2 cellular contexts compared by ENCODE assay signal in the genomic region with DNA sequence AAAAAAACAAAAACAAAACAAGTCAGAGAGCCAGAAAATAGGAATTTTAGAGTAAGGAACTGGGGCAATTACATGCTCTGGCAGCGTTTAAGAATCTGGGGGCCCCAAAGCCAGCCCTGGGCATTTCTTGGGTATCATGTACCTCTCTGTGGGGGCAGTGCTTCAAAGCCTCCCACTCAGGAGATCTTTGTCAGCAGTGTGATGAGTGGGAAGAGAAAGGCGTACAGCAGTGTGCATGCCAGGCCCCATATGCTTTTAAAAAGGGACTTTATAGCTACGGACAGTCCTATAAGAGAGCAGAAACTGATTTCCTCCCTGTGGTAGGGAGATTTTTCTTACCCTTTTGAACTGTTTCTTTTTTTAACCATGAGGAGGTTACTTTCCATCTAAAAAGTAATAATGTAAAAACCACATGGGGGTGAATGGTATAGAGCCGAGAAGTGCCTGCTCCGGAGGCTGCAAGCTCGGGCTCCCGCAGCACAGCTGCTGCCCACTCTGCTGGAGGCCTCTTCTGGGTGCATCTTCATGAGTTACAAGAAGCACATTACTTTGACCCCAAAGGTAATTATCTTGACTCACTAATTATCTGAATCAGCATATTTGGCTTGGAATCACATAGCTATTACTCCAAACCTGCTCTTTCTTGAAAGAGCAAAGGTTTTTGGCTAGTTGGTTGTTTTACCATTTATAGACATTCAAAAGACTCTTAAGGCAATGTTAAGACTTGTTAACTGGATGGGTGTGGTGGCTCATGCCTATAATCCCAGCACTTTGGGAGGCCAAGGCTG.
TF ChIP-seq lines count a peak whose summit lies in the region.

No MANE protein-coding gene starts in this region.

TF ChIP-seq in HepG2, 621 proteins besides CTCF, POLR2A, EP300 and RAD21:
- TF ChIP-seq SRSF4 (IDR thresholded peaks at IDR 0.05; ENCODE audit: low read depth, low read length, poor library complexity, severe bottlenecking) (no peak), MAFK (conservative IDR thresholded peaks at IDR 0.05 in 1 of 2, IDR thresholded peaks at IDR 0.05 in 1 of 2; ENCODE audit: low read length in 2 of 2) (peak; percentile 95 to 96), MAFF (IDR thresholded peaks at IDR 0.05; ENCODE audit: low read depth, low read length) (peak; percentile 94), NR3C1 (CRISPR knock-in tag; IDR thresholded peaks at IDR 0.05) (no peak)
- TF ChIP-seq, protein P1, sequence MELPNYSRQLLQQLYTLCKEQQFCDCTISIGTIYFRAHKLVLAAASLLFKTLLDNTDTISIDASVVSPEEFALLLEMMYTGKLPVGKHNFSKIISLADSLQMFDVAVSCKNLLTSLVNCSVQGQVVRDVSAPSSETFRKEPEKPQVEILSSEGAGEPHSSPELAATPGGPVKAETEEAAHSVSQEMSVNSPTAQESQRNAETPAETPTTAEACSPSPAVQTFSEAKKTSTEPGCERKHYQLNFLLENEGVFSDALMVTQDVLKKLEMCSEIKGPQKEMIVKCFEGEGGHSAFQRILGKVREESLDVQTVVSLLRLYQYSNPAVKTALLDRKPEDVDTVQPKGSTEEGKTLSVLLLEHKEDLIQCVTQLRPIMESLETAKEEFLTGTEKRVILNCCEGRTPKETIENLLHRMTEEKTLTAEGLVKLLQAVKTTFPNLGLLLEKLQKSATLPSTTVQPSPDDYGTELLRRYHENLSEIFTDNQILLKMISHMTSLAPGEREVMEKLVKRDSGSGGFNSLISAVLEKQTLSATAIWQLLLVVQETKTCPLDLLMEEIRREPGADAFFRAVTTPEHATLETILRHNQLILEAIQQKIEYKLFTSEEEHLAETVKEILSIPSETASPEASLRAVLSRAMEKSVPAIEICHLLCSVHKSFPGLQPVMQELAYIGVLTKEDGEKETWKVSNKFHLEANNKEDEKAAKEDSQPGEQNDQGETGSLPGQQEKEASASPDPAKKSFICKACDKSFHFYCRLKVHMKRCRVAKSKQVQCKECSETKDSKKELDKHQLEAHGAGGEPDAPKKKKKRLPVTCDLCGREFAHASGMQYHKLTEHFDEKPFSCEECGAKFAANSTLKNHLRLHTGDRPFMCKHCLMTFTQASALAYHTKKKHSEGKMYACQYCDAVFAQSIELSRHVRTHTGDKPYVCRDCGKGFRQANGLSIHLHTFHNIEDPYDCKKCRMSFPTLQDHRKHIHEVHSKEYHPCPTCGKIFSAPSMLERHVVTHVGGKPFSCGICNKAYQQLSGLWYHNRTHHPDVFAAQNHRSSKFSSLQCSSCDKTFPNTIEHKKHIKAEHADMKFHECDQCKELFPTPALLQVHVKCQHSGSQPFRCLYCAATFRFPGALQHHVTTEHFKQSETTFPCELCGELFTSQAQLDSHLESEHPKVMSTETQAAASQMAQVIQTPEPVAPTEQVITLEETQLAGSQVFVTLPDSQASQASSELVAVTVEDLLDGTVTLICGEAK (IDR thresholded peaks at IDR 0.05): no peak
- TF ChIP-seq, protein P1 (CRISPR knock-in tag; IDR thresholded peaks at IDR 0.05): no peak

TF ChIP-seq in K562, 482 proteins besides CTCF, POLR2A, EP300 and RAD21:
- TF ChIP-seq, protein P2, sequence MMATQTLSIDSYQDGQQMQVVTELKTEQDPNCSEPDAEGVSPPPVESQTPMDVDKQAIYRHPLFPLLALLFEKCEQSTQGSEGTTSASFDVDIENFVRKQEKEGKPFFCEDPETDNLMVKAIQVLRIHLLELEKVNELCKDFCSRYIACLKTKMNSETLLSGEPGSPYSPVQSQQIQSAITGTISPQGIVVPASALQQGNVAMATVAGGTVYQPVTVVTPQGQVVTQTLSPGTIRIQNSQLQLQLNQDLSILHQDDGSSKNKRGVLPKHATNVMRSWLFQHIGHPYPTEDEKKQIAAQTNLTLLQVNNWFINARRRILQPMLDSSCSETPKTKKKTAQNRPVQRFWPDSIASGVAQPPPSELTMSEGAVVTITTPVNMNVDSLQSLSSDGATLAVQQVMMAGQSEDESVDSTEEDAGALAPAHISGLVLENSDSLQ (IDR thresholded peaks at IDR 0.05): no peak
- peak; percentile 85 for TF ChIP-seq MAFF (IDR thresholded peaks at IDR 0.05; ENCODE audit: low read length)
- peak; percentile 83 for TF ChIP-seq MAFK (IDR thresholded peaks at IDR 0.05; ENCODE audit: low read length)
- peak; percentile 90 for TF ChIP-seq C11orf30 (IDR thresholded peaks at IDR 0.05; ENCODE audit: low read depth)
- TF ChIP-seq ATF2 (CRISPR knock-in tag; IDR thresholded peaks at IDR 0.05): no peak
- TF ChIP-seq ZNF316 (IDR thresholded peaks at IDR 0.05): peak; percentile 94
- no peak for TF ChIP-seq HMG20A (CRISPR knock-in tag; conservative IDR thresholded peaks at IDR 0.05)
- no peak for TF ChIP-seq YY1 (IDR thresholded peaks at IDR 0.05; ENCODE audit: borderline replicate concordance in 1 of 3, control insufficient read depth in 1 of 3, extremely low read depth in 1 of 3, insufficient read depth in 3 of 3, insufficient read length in 1 of 3, insufficient replicate concordance in 2 of 3, low read depth in 1 of 3, low read length in 2 of 3)
- TF ChIP-seq MAFG (tag; conservative IDR thresholded peaks at IDR 0.05): peak; percentile 88
